ENCODE assay signal across 1 cellular context in genomic region chr4:69096111-69096656, GRCh38.
TF ChIP-seq lines count a peak whose summit lies in the region.

UGT2B7 (plus strand) TSS chr4:69096474; CDS start chr4:69096521, 47 bp downstream.

TF ChIP-seq in HepG2, 621 proteins besides CTCF, POLR2A, EP300 and RAD21 (continued from another document and continues in another):
- TF ChIP-seq FOXP4 (CRISPR knock-in tag; IDR thresholded peaks at IDR 0.05) (peak; percentile 80; the same call in 1 of the 2 replicates), ZNF264 (CRISPR knock-in tag; IDR thresholded peaks at IDR 0.05) (no peak), ZNF17 (CRISPR knock-in tag; IDR thresholded peaks at IDR 0.05) (no peak), NFYB (CRISPR knock-in tag; IDR thresholded peaks at IDR 0.05) (peak; percentile 22; the same call in 1 of the 2 replicates), CREB1 (IDR thresholded peaks at IDR 0.05) (no peak), CREB1 (CRISPR knock-in tag; IDR thresholded peaks at IDR 0.05) (peak; percentile 41), KAT8 (CRISPR knock-in tag; IDR thresholded peaks at IDR 0.05) (peak; percentile 63; the same call in 1 of the 2 replicates), ATF3 (CRISPR knock-in tag; IDR thresholded peaks at IDR 0.05) (peak; percentile 33; the same call in 1 of the 2 replicates), KLF6 (CRISPR knock-in tag; IDR thresholded peaks at IDR 0.05) (0 out of 2 replicates have a peak, but pooled peaks have one; percentile 58), TBX3 (IDR thresholded peaks at IDR 0.05; ENCODE audit: borderline replicate concordance) (peak; percentile 71; the same call in 1 of the 2 replicates), ZNF800 (CRISPR knock-in tag; IDR thresholded peaks at IDR 0.05) (no peak), BCLAF1 (IDR thresholded peaks at IDR 0.05) (no peak), ATF5 (CRISPR knock-in tag; IDR thresholded peaks at IDR 0.05; ENCODE audit: low read depth) (no peak), HOMEZ (CRISPR knock-in tag; IDR thresholded peaks at IDR 0.05; ENCODE audit: low read depth) (peak; percentile 90), ZNF672 (CRISPR knock-in tag; IDR thresholded peaks at IDR 0.05) (no peak), ZNF674 (CRISPR knock-in tag; IDR thresholded peaks at IDR 0.05; ENCODE audit: low read depth) (no peak), MYNN (CRISPR knock-in tag; IDR thresholded peaks at IDR 0.05; ENCODE audit: low read depth) (no peak), FOXK1 (CRISPR knock-in tag; IDR thresholded peaks at IDR 0.05; ENCODE audit: borderline replicate concordance, low read depth) (peak; percentile 50; the same call in 1 of the 2 replicates), ZFP36L1 (CRISPR knock-in tag; IDR thresholded peaks at IDR 0.05) (peak; percentile 14; the same call in 1 of the 2 replicates), PAXIP1 (CRISPR knock-in tag; conservative IDR thresholded peaks at IDR 0.05) (peak; percentile 88), ZNF761 (CRISPR knock-in tag; conservative IDR thresholded peaks at IDR 0.05) (no peak), PHB2 (IDR thresholded peaks at IDR 0.05; ENCODE audit: partially characterized antibody) (no peak), PAX8 (CRISPR knock-in tag; IDR thresholded peaks at IDR 0.05; ENCODE audit: borderline replicate concordance) (no peak), FOSL2 (CRISPR knock-in tag; IDR thresholded peaks at IDR 0.05) (peak; percentile 54; the same call in 1 of the 2 replicates), ZNF530 (CRISPR knock-in tag; IDR thresholded peaks at IDR 0.05; ENCODE audit: low read depth) (no peak), HINFP (CRISPR knock-in tag; IDR thresholded peaks at IDR 0.05; ENCODE audit: low read depth) (no peak), SATB2 (CRISPR knock-in tag; IDR thresholded peaks at IDR 0.05) (peak; percentile 87; the same call in 1 of the 2 replicates), KDM6A (CRISPR knock-in tag; IDR thresholded peaks at IDR 0.05; ENCODE audit: low read depth) (peak; percentile 48; the same call in 1 of the 2 replicates), ZMYM4 (CRISPR knock-in tag; IDR thresholded peaks at IDR 0.05) (peak; percentile 63), HNRNPLL (IDR thresholded peaks at IDR 0.05; ENCODE audit: low read depth, low read length, poor library complexity, severe bottlenecking) (no peak), AHR (CRISPR knock-in tag; IDR thresholded peaks at IDR 0.05) (no peak), ELF1 (CRISPR knock-in tag; IDR thresholded peaks at IDR 0.05) (no peak), ELF4 (CRISPR knock-in tag; IDR thresholded peaks at IDR 0.05; ENCODE audit: borderline replicate concordance) (peak; percentile 70; the same call in 1 of the 2 replicates), TAF1 (CRISPR knock-in tag; IDR thresholded peaks at IDR 0.05) (0 out of 2 replicates have a peak, but pooled peaks have one; percentile 32), SOX13 (IDR thresholded peaks at IDR 0.05) (0 out of 2 replicates have a peak, but pooled peaks have one; percentile 22), SOX13 (CRISPR knock-in tag; conservative IDR thresholded peaks at IDR 0.05 in 1 of 2, IDR thresholded peaks at IDR 0.05 in 1 of 2) (peak in 1 of 2 experiments; percentile 91; a peak in 2 of 4 replicates), GATA4 (IDR thresholded peaks at IDR 0.05; ENCODE audit: borderline replicate concordance, low read depth) (peak; percentile 90; the same call in 1 of the 2 replicates), THYN1 (CRISPR knock-in tag; IDR thresholded peaks at IDR 0.05; ENCODE audit: borderline replicate concordance, low read depth) (no peak), HMGXB4 (CRISPR knock-in tag; IDR thresholded peaks at IDR 0.05; ENCODE audit: borderline replicate concordance in 1 of 2, low read depth in 1 of 2) (peak in 1 of 2 experiments; percentile 45; a peak in 1 of 4 replicates), SMYD3 (CRISPR knock-in tag; IDR thresholded peaks at IDR 0.05) (no peak; the same call in 1 of the 2 replicates), MIER2 (CRISPR knock-in tag; IDR thresholded peaks at IDR 0.05) (0 out of 2 replicates have a peak, but pooled peaks have one; percentile 40)
